19 cellular contexts compared by ENCODE assay signal in the genomic region with DNA sequence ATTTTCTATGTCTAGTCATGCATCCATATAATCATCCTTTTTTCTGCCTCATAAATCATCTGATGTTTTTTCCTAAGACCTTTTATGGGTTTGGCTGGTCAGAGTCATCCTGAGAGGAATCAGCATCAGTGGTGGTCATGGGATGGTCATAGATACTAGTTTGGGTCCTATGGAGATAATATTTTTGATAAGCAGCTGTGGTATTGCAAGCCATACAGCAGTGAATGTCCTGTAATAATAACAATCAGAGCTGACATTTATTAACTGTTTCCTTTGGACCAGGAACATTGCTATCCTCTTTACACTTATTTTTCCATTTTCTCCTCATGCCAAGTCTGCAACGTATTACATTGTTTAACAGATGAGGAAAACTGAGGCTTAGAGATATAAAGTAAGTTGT.
"Had no signal": no experiment of that assay in that cellular context is flagged by ENCODE, and none has a peak within 500 bp of the region (broad histone marks: within the 10 kb centered on the region; RNA-seq: fewer than 3 reads in every experiment).

No MANE protein-coding gene starts in this region.

- ATAC-seq: Panc1, SK-N-SH treated with all-trans-retinoic acid at 6 μM for 48 hours had no signal

- H3K27ac ChIP-seq: RWPE1 had no signal

- DNase-seq: KBM-7, MV-4-11, NCI-H1048, NCI-H1105, NCI-H1436, NCI-H187, NCI-H2029, NCI-H2081 treated with DMSO at 0.1 percent for 48 hours, NCI-H2171, NCI-H226, NCI-H446, NCI-H510A, NCI-H524 treated with DMSO at 0.1 percent for 48 hours, NCI-H69, NCI-H774, SHP77 had no signal
